In the genomic region with DNA sequence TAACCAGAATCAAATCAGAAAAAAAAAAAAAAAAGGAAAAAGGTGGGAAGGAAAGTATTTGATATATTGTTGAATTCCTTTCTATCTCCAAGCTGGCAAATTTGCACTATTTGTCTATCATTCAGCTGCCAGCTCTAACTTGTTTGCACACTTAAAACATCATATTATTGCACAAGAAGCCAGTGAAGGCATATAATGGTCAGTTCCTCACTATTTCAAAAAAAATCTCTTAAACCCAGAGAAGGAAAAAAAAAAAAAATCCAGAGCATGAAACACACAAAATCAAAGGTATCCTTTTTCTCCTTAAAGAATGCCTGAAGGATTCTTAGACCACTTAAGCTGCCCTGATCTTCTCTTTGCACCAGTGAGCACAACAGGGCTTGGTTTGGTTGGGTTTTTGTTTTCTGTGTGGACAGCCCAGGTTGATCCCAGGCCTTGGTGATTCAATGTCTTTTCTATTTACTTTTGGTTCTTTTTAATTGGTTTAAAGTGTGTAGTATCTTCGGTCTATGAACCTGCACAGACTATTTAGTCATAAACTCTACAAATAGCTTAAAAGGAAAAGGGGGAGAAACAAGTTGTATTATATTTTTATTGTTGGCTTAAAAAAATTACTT, we compare ENCODE assay signal across 16 cellular contexts.
"Had no signal": no experiment of that assay in that cellular context is flagged by ENCODE, and none has a peak within 500 bp of the region (broad histone marks: within the 10 kb centered on the region; RNA-seq: fewer than 3 reads in every experiment).

No MANE protein-coding gene starts in this region.

- H3K36me3 ChIP-seq: adrenal gland had no signal

- H3K27ac ChIP-seq: adrenal gland, esophagus muscularis mucosa, psoas muscle, spleen, stomach, testis had no signal

- H3K27me3 Mint-ChIP-seq: activated CD4-positive, alpha-beta T cell treated with anti-CD3 and anti-CD28 coated beads, Interleukin-2, amount 10 ng/mL, durations not matched to agents 24 days and 14 days; activated naive CD4-positive, alpha-beta T cell treated with anti-CD3 and anti-CD28 coated beads, Interleukin-2, amount 50 U/mL, for 24 hours had no signal

- H3K9me3 ChIP-seq: adrenal gland, esophagus muscularis mucosa, psoas muscle, spleen, stomach, testis had no signal

- H3K4me1 Mint-ChIP-seq: WTC11 had no signal

- DNase-seq: activated CD8-positive, alpha-beta memory T cell treated with anti-CD3 and anti-CD28 coated beads, Interleukin-2, amount 50 U/mL, for 4 hours; activated CD8-positive, alpha-beta T cell treated with anti-CD3 and anti-CD28 coated beads, Interleukin-2, amount 10 ng/mL, durations not matched to agents 7 days and 5 days; activated effector memory CD4-positive, alpha-beta T cell treated with anti-CD3 and anti-CD28 coated beads, Interleukin-2, amount 50 U/mL, for 16 hours; activated T-cell treated with anti-CD3 and anti-CD28 coated beads, Interleukin-2, amount 50 U/mL, for 48 hours; adrenal gland; caudate nucleus; psoas muscle; spleen; stomach; testis had no signal

- ATAC-seq: activated CD8-positive, alpha-beta T cell treated with anti-CD3 and anti-CD28 coated beads, Interleukin-2, amount 10 ng/mL, durations not matched to agents 7 days and 5 days; psoas muscle; sciatic nerve; WTC11 had no signal

- H3K4me3 Mint-ChIP-seq: activated CD4-positive, alpha-beta T cell treated with anti-CD3 and anti-CD28 coated beads, Interleukin-2, amount 10 ng/mL, durations not matched to agents 24 days and 14 days; activated CD8-positive, alpha-beta T cell treated with anti-CD3 and anti-CD28 coated beads, Interleukin-2, amount 10 ng/mL, durations not matched to agents 7 days and 5 days; activated naive CD4-positive, alpha-beta T cell treated with anti-CD3 and anti-CD28 coated beads, Interleukin-2, amount 50 U/mL, for 24 hours; WTC11 had no signal

- H3K27me3 ChIP-seq: adrenal gland, esophagus muscularis mucosa, spleen, stomach, testis had no signal

- H3K27ac Mint-ChIP-seq: activated CD4-positive, alpha-beta T cell treated with anti-CD3 and anti-CD28 coated beads, Interleukin-2, amount 10 ng/mL, durations not matched to agents 24 days and 14 days; activated CD8-positive, alpha-beta T cell treated with anti-CD3 and anti-CD28 coated beads, Interleukin-2, amount 10 ng/mL, durations not matched to agents 7 days and 5 days; activated naive CD4-positive, alpha-beta T cell treated with anti-CD3 and anti-CD28 coated beads, Interleukin-2, amount 50 U/mL, for 24 hours; WTC11 had no signal

- FAIRE-seq: colon had no signal

- H3K4me3 ChIP-seq: adrenal gland, esophagus muscularis mucosa, psoas muscle, spleen, stomach, testis had no signal

- H3K9me3 Mint-ChIP-seq: activated naive CD4-positive, alpha-beta T cell treated with anti-CD3 and anti-CD28 coated beads, Interleukin-2, amount 50 U/mL, for 24 hours; WTC11 had no signal

- H3K4me1 ChIP-seq: testis had no signal
